1 cellular context compared by ENCODE assay signal in the genomic region with DNA sequence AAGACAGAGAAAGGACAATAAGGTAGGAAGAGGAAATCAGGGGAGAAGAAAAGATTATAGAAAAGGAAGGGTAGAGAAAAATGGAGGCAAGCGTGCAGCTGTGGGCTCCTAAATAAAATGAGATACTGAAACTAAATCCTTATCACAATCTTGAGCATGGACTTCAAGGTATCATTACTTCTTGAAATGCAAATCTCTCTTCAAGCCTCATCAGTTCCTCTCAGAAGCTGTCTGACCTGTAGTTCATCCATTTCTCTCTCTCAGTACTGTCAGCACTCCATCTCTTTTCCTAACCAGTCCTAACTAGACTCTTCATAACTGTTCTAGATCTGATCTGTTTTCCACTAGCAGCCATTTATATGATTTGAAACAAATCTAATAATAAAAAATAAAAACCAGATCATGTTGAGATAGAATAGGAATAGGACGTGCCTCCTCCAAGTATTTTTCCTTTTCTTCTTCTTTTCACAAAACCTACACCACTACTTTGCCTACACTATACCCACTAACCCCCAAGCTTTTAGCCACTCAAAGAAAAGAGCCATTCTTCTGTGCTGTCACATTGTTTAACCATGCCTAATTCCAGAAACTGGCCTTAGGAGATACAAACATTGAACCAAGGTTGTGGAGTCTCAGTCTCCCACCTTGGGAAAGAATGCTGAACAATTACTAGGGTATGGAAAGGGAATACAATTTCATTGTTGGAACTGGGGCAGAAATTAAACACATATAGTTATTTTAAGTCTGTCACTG.
TF ChIP-seq lines count a peak whose summit lies in the region.

No MANE protein-coding gene starts in this region.

TF ChIP-seq in GM12878, 131 proteins besides CTCF, POLR2A, EP300 and RAD21:
- no peak for TF ChIP-seq SIN3A (IDR thresholded peaks at IDR 0.05; ENCODE audit: low read depth, low read length)
- no peak for TF ChIP-seq RELA (IDR thresholded peaks at IDR 0.05; ENCODE audit: borderline replicate concordance, partially characterized antibody)
- no peak for TF ChIP-seq ESRRA (IDR thresholded peaks at IDR 0.05; ENCODE audit: low read length)
- TF ChIP-seq POU2F2 (IDR thresholded peaks at IDR 0.05; ENCODE audit: borderline replicate concordance, low read depth, low read length), result no peak
- TF ChIP-seq NBN (IDR thresholded peaks at IDR 0.05), result no peak
- TF ChIP-seq CHD1 (IDR thresholded peaks at IDR 0.05; ENCODE audit: low read depth, low read length), result no peak
- TF ChIP-seq BRCA1 (IDR thresholded peaks at IDR 0.05; ENCODE audit: low read depth, low read length), result no peak
- TF ChIP-seq STAT1 (conservative IDR thresholded peaks at IDR 0.05), result no peak
- TF ChIP-seq, protein P1, sequence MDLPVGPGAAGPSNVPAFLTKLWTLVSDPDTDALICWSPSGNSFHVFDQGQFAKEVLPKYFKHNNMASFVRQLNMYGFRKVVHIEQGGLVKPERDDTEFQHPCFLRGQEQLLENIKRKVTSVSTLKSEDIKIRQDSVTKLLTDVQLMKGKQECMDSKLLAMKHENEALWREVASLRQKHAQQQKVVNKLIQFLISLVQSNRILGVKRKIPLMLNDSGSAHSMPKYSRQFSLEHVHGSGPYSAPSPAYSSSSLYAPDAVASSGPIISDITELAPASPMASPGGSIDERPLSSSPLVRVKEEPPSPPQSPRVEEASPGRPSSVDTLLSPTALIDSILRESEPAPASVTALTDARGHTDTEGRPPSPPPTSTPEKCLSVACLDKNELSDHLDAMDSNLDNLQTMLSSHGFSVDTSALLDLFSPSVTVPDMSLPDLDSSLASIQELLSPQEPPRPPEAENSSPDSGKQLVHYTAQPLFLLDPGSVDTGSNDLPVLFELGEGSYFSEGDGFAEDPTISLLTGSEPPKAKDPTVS (IDR thresholded peaks at IDR 0.05; ENCODE audit: low read depth, low read length), result no peak
- no peak for TF ChIP-seq CBFB (IDR thresholded peaks at IDR 0.05; ENCODE audit: low read depth)
- TF ChIP-seq, protein P2, sequence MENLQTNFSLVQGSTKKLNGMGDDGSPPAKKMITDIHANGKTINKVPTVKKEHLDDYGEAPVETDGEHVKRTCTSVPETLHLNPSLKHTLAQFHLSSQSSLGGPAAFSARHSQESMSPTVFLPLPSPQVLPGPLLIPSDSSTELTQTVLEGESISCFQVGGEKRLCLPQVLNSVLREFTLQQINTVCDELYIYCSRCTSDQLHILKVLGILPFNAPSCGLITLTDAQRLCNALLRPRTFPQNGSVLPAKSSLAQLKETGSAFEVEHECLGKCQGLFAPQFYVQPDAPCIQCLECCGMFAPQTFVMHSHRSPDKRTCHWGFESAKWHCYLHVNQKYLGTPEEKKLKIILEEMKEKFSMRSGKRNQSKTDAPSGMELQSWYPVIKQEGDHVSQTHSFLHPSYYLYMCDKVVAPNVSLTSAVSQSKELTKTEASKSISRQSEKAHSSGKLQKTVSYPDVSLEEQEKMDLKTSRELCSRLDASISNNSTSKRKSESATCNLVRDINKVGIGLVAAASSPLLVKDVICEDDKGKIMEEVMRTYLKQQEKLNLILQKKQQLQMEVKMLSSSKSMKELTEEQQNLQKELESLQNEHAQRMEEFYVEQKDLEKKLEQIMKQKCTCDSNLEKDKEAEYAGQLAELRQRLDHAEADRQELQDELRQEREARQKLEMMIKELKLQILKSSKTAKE (IDR thresholded peaks at IDR 0.05; ENCODE audit: low read depth, poor library complexity, severe bottlenecking), result no peak
- TF ChIP-seq, protein P3, sequence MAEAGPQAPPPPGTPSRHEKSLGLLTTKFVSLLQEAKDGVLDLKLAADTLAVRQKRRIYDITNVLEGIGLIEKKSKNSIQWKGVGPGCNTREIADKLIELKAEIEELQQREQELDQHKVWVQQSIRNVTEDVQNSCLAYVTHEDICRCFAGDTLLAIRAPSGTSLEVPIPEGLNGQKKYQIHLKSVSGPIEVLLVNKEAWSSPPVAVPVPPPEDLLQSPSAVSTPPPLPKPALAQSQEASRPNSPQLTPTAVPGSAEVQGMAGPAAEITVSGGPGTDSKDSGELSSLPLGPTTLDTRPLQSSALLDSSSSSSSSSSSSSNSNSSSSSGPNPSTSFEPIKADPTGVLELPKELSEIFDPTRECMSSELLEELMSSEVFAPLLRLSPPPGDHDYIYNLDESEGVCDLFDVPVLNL (IDR thresholded peaks at IDR 0.05; ENCODE audit: low read depth, low read length), result no peak
- TF ChIP-seq, protein P4, sequence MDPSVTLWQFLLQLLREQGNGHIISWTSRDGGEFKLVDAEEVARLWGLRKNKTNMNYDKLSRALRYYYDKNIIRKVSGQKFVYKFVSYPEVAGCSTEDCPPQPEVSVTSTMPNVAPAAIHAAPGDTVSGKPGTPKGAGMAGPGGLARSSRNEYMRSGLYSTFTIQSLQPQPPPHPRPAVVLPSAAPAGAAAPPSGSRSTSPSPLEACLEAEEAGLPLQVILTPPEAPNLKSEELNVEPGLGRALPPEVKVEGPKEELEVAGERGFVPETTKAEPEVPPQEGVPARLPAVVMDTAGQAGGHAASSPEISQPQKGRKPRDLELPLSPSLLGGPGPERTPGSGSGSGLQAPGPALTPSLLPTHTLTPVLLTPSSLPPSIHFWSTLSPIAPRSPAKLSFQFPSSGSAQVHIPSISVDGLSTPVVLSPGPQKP (IDR thresholded peaks at IDR 0.05; ENCODE audit: low read depth, low read length), result no peak
- no peak for TF ChIP-seq ZZZ3 (IDR thresholded peaks at IDR 0.05; ENCODE audit: control insufficient read depth, insufficient read length, low read depth)
- TF ChIP-seq, protein P5, sequence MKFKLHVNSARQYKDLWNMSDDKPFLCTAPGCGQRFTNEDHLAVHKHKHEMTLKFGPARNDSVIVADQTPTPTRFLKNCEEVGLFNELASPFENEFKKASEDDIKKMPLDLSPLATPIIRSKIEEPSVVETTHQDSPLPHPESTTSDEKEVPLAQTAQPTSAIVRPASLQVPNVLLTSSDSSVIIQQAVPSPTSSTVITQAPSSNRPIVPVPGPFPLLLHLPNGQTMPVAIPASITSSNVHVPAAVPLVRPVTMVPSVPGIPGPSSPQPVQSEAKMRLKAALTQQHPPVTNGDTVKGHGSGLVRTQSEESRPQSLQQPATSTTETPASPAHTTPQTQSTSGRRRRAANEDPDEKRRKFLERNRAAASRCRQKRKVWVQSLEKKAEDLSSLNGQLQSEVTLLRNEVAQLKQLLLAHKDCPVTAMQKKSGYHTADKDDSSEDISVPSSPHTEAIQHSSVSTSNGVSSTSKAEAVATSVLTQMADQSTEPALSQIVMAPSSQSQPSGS (IDR thresholded peaks at IDR 0.05; ENCODE audit: low read length), result no peak
- no peak for TF ChIP-seq CBX3 (IDR thresholded peaks at IDR 0.05; ENCODE audit: borderline replicate concordance, low read depth)
- TF ChIP-seq LARP7 (IDR thresholded peaks at IDR 0.05), result no peak
- no peak for TF ChIP-seq ZNF24 (IDR thresholded peaks at IDR 0.05)
- TF ChIP-seq, protein P6, sequence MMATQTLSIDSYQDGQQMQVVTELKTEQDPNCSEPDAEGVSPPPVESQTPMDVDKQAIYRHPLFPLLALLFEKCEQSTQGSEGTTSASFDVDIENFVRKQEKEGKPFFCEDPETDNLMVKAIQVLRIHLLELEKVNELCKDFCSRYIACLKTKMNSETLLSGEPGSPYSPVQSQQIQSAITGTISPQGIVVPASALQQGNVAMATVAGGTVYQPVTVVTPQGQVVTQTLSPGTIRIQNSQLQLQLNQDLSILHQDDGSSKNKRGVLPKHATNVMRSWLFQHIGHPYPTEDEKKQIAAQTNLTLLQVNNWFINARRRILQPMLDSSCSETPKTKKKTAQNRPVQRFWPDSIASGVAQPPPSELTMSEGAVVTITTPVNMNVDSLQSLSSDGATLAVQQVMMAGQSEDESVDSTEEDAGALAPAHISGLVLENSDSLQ (IDR thresholded peaks at IDR 0.05), result no peak
TF ChIP-seq in GM12878: peak in this region for 0.
